ENCODE assay signal across 18 cellular contexts in genomic region chr7:157306836-157307533, GRCh38. TPM values are rescaled to one million over a fixed set of nuclear protein-coding genes. Genes with fewer than 3 reads are reported as not detected.
A peak's percentile ranks its signal among the peaks of the same experiment; 100 is the strongest.
DNase-seq lines count a peak whose midpoint lies in the region; ATAC-seq and TF ChIP-seq lines count a peak whose summit lies in the region.
"Had no signal": no experiment of that assay in that cellular context is flagged by ENCODE, and none has a peak within 500 bp of the region (broad histone marks: within the 10 kb centered on the region; RNA-seq: fewer than 3 reads in every experiment).

No MANE protein-coding gene starts in this region.

- DNase-seq in CD8-positive, alpha-beta memory T cell = no peak
- no peak for DNase-seq in Panc1 (ENCODE audit: low read depth, low spot score)
- DNase-seq in iPS-NIHi11 (ENCODE audit: low spot score) = peak; percentile 7
- no peak for DNase-seq in SIG-M5 treated with dmso at 0.1 percent for 504 hours (lab: John Stamatoyannopoulos, UW; ENCODE audit: unreplicated experiment)
- no peak for DNase-seq in NCI-H69 (lab: John Stamatoyannopoulos, UW)
- DNase-seq: activated CD8-positive, alpha-beta memory T cell treated with anti-CD3 and anti-CD28 coated beads, Interleukin-2, amount 50 U/mL, for 4 hours; activated gamma-delta T cell; heart right ventricle; islet precursor cell; lower lobe of right lung; MG63; NCI-H1694 treated with DMSO at 0.1 percent for 48 hours; nucleus accumbens; retina; stimulated activated CD4-positive, alpha-beta T cell treated with anti-CD3 and anti-CD28 coated beads, Interleukin-4, amount 100 ng/mL, for 24 hours had no signal

- CTCF ChIA-PET in CD8-positive, alpha-beta memory T cell (lab: Charles Lee) = no interaction called here
- CTCF ChIA-PET in Panc1 (lab: Charles Lee) = no interaction called here

- H3K27ac ChIP-seq in BLaER1 = peak overlapping the region; percentile 26; the same call in 1 of the 2 replicates
- H3K27ac ChIP-seq in CD8-positive, alpha-beta memory T cell (ENCODE audit: low read depth, low read length) = no peak overlapping the region
- H3K27ac ChIP-seq in Panc1 (ENCODE audit: low read length) = peak overlapping the region; percentile 66
- H3K27ac ChIP-seq: heart right ventricle, lower lobe of right lung had no signal

- H3K27me3 ChIP-seq in BLaER1 (no peaks in the 10 kb centered on the region), Panc1 (ENCODE audit: control insufficient read depth, insufficient read depth, low read length) (no peaks in the 10 kb centered on the region)
- no peaks in the 10 kb centered on the region for H3K27me3 ChIP-seq in CD8-positive, alpha-beta memory T cell (ENCODE audit: insufficient read depth, low read length, poor library complexity, severe bottlenecking)
- H3K27me3 ChIP-seq: MG63 had no signal

- H3K9me3 ChIP-seq in BLaER1 (no peaks in the 10 kb centered on the region), Panc1 (ENCODE audit: control insufficient read depth, insufficient read depth, low read depth, low read length) (no peaks in the 10 kb centered on the region)
- no peaks in the 10 kb centered on the region for H3K9me3 ChIP-seq in CD8-positive, alpha-beta memory T cell (ENCODE audit: low read length)
- H3K9me3 ChIP-seq: heart right ventricle, lower lobe of right lung, MG63 had no signal

- H3K4me1 ChIP-seq in BLaER1 (peaks cover 72% of the 10 kb centered on the region), Panc1 (ENCODE audit: control insufficient read depth, insufficient read depth, low read length) (peaks cover 38% of the 10 kb centered on the region)
- peaks cover 3% of the 10 kb centered on the region for H3K4me1 ChIP-seq in CD8-positive, alpha-beta memory T cell (ENCODE audit: insufficient read depth, low read length)

- H3K4me3 ChIP-seq in BLaER1 = no peak overlapping the region
- no peak overlapping the region for H3K4me3 ChIP-seq in CD8-positive, alpha-beta memory T cell (ENCODE audit: low read length)
- H3K4me3 ChIP-seq in Panc1 (ENCODE audit: low read depth in 2 of 2, low read length in 2 of 2) = no peak overlapping the region
- H3K4me3 ChIP-seq: heart right ventricle, lower lobe of right lung, MG63 had no signal

- BruUV-seq in Panc1 (replicated peaks; lab: Mats Ljungman, UMichigan) = no TSS peak

- TF ChIP-seq CTCF in Panc1 (IDR thresholded peaks at IDR 0.05) = no peak

- ATAC-seq in Panc1 = no peak
- no peak for ATAC-seq in GM18520 (IDR thresholded peaks at IDR 0.05; ENCODE audit: unreplicated experiment)
- ATAC-seq: HepG2, lower lobe of right lung had no signal

- intact Hi-C loops in Panc1 (cut with micrococcal nuclease; ENCODE audit: unreplicated experiment) = no loop called here

- peaks cover 0 to 2% (median 0%) of the 10 kb centered on the region in 3 donors for H3K36me3 Mint-ChIP-seq in CD8-positive, alpha-beta memory T cell

- H3K4me2 ChIP-seq in BLaER1 = peak overlapping the region; percentile 100

- H3K9ac ChIP-seq in BLaER1 = peak overlapping the region; percentile 53

- H3K36me3 ChIP-seq in BLaER1 (no peaks in the 10 kb centered on the region), Panc1 (ENCODE audit: control insufficient read depth, insufficient read depth, low read length) (no peaks in the 10 kb centered on the region)
- H3K36me3 ChIP-seq in CD8-positive, alpha-beta memory T cell (ENCODE audit: insufficient read depth, low read length) = no peaks in the 10 kb centered on the region
- H3K36me3 ChIP-seq: heart right ventricle, lower lobe of right lung, MG63 had no signal

- H3K27ac Mint-ChIP-seq in CD8-positive, alpha-beta memory T cell = peak overlapping the region in 5 of 8 donors; percentile 26 to 75 (median 64)

- in situ Hi-C loops in Panc1 (cut with HindIII; ENCODE audit: low pct_unique_long_range_greater_than_20kb, low sequenced_read_pairs) = no loop called here

- H3K27me3 Mint-ChIP-seq in CD8-positive, alpha-beta memory T cell = peaks cover 0 to 2% of the 10 kb centered on the region in 2 donors

- H3K4me1 Mint-ChIP-seq in CD8-positive, alpha-beta memory T cell = peaks cover 20 to 27% (median 22%) of the 10 kb centered on the region in 3 donors

- no peaks in the 10 kb centered on the region for H3K9me3 Mint-ChIP-seq in CD8-positive, alpha-beta memory T cell

- no peaks in the 10 kb centered on the region for H4K20me1 ChIP-seq in BLaER1

- POLR2A ChIA-PET in CD8-positive, alpha-beta memory T cell (lab: Charles Lee) = no interaction called here
- POLR2A ChIA-PET in Panc1 (lab: Charles Lee) = interaction anchor here (0.6 kb wide), 1 partner anchor 32 kb away, joined by 10 read pairs; no protein-coding TSS in a partner anchor

- H3K4me3 Mint-ChIP-seq in CD8-positive, alpha-beta memory T cell = peak overlapping the region in 2 of 7 donors; percentile 21 to 41

RNA-seq across cellular contexts. Expression of gene DNAJB6, which starts 29.8 kb away (rescaled TPM):
- total RNA-seq in CD8-positive, alpha-beta memory T cell = 100 to 1,000 TPM; 121 to 124 TPM
- polyA plus RNA-seq in CD8-positive, alpha-beta memory T cell = 147 TPM
- total RNA-seq in Panc1 (2021; ENCODE audit: unreplicated experiment) = 201 TPM
- polyA plus RNA-seq in Panc1 (2012; ENCODE audit: insufficient read length) = 278 TPM
